In the genomic region with DNA sequence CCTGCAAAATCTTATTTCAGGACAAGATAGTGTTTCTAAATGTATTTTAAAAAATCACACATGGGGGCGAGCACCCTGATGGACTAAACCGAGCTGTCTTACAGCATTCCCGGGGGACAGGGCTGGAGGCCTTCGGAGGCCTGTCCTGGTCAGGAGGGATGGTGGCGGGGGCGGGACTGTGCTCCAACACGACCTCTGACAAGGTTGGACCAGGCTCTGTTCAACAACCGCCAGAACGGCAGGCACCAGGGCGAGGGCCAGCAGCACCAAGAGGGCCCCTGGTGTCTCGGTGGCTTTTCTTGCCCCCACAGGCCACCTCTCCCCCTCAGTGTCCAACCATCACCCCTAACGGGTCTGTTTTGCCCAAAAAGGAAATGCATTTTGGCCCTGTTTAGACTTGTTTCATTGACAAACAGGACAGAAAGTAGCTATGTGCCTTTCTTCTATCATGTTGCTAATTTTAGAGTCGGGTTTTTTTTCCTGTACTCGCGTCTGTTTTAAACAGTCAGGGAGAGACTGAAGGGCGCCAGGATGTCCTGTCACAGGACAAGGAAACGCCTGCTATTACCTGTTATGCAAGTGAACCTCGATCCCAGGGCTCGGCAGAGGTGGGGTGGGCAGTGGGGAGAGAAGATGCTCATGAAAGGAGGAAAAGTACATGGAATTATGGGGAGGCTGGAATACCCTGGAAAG, we compare ENCODE assay signal across 11 cellular contexts. TPM values are rescaled to one million over a fixed set of nuclear protein-coding genes. Genes with fewer than 3 reads are reported as not detected.
DNase-seq lines count a peak whose midpoint lies in the region; ATAC-seq, FAIRE-seq and TF ChIP-seq lines count a peak whose summit lies in the region.
"Had no signal": no experiment of that assay in that cellular context is flagged by ENCODE, and none has a peak within 500 bp of the region (broad histone marks: within the 10 kb centered on the region; RNA-seq: fewer than 3 reads in every experiment).

No MANE protein-coding gene starts in this region.

- 17% methylated on average over 19 of the region's 19 CpGs for WGBS in right cardiac atrium

- TF ChIP-seq POLR2A in GM12891 (IDR thresholded peaks at IDR 0.05; ENCODE audit: low read depth, low read length), result no peak

- no peak overlapping the region for H3K4me2 ChIP-seq in OCI-LY7 (ENCODE audit: low read length)

- no TSS peak for BruUV-seq in OCI-LY7 (replicated peaks; lab: Mats Ljungman, UMichigan)

- H3K36me3 ChIP-seq in skeletal muscle tissue (ENCODE audit: control insufficient read depth in 3 of 3, insufficient read depth in 3 of 3, low read length in 3 of 3) (peaks cover 11 to 20% (median 14%) of the 10 kb centered on the region in 3 donors), brain microvascular endothelial cell (replicated peaks) (peaks cover 17% of the 10 kb centered on the region), OCI-LY7 (ENCODE audit: insufficient read depth, low read length) (no peaks in the 10 kb centered on the region)

- ATAC-seq in right cardiac atrium (peak; percentile 54 to 66), GM21526 (IDR thresholded peaks at IDR 0.05; ENCODE audit: low FRiP score, unreplicated experiment) (no peak)

- H3K27me3 ChIP-seq in right cardiac atrium (ENCODE audit: control insufficient read depth, insufficient read depth) (no peaks in the 10 kb centered on the region), skeletal muscle tissue (ENCODE audit: control insufficient read depth in 3 of 3, insufficient read depth in 3 of 3, low read length in 3 of 3) (no peaks in the 10 kb centered on the region), brain microvascular endothelial cell (replicated peaks) (no peaks in the 10 kb centered on the region)
- H3K27me3 ChIP-seq: MG63 had no signal

- peaks cover 19% of the 10 kb centered on the region for H3K4me1 ChIP-seq in right cardiac atrium (ENCODE audit: control insufficient read depth, insufficient read depth, low read length)
- peaks cover 55 to 79% (median 77%) of the 10 kb centered on the region in 3 donors for H3K4me1 ChIP-seq in skeletal muscle tissue (ENCODE audit: control insufficient read depth in 3 of 3, insufficient read depth in 3 of 3, low read length in 3 of 3)
- H3K4me1 ChIP-seq in OCI-LY7 (ENCODE audit: insufficient read depth, low read length, poor library complexity, severe bottlenecking), result no peaks in the 10 kb centered on the region

- H3K79me2 ChIP-seq in OCI-LY7 (ENCODE audit: insufficient read depth, low read depth, low read length), result no peaks in the 10 kb centered on the region

- intact Hi-C loops in right cardiac atrium (cut with DNase I) (loop anchor here in 1 of 4 donors (5.0 kb wide), 1 partner anchor 67 kb away; a partner anchor contains a TSS), OCI-LY7 (cut with micrococcal nuclease; ENCODE audit: unreplicated experiment) (no loop called here)

- CTCF ChIA-PET in OCI-LY7 (lab: Charles Lee; ENCODE audit: unreplicated experiment), result no interaction called here

- TF ChIP-seq CTCF in brain microvascular endothelial cell (IDR thresholded peaks at IDR 0.05; ENCODE audit: low read depth, low read length, missing control alignments), result no peak
- no peak for TF ChIP-seq CTCF in OCI-LY7 (conservative IDR thresholded peaks at IDR 0.05; ENCODE audit: low read length)

- peak overlapping the region; percentile 83 for H3K4me3 Mint-ChIP-seq in activated naive CD8-positive, alpha-beta T cell treated with anti-CD3 and anti-CD28 coated beads for 36 hours

- H3K4me3 ChIP-seq in right cardiac atrium (ENCODE audit: low read length), result no peak overlapping the region
- peak overlapping the region; percentile 35 to 67 (median 52) for H3K4me3 ChIP-seq in skeletal muscle tissue (ENCODE audit: low read length in 3 of 3)
- no peak overlapping the region for H3K4me3 ChIP-seq in brain microvascular endothelial cell (ENCODE audit: low read depth, low read length)
- no peak overlapping the region for H3K4me3 ChIP-seq in OCI-LY7 (ENCODE audit: low read depth, low read length, poor library complexity, severe bottlenecking)
- H3K4me3 ChIP-seq: MG63 had no signal

- in situ Hi-C loops in brain microvascular endothelial cell (cut with HindIII; ENCODE audit: low pct_ligation_motif_present, low sequenced_read_pairs), result no loop called here

- DNase-seq in GM12891 (ENCODE audit: insufficient read length, low spot score), result no peak
- DNase-seq in activated naive CD8-positive, alpha-beta T cell treated with anti-CD3 and anti-CD28 coated beads for 36 hours, result no peak
- DNase-seq in right cardiac atrium, result peak; percentile 72 to 89 (median 89)
- no peak for DNase-seq in HT-29 (ENCODE audit: low spot score)
- no peak for DNase-seq in brain microvascular endothelial cell
- DNase-seq in OCI-LY7 (ENCODE audit: low spot score), result no peak
- DNase-seq: MG63; stimulated activated naive CD4-positive, alpha-beta T cell had no signal

- POLR2A ChIA-PET in OCI-LY7 (lab: Charles Lee), result interaction anchor here (1.0 kb wide), 1 partner anchor 123 kb away, joined by 3 read pairs; no protein-coding TSS in a partner anchor

- no peaks in the 10 kb centered on the region for H3K27me3 Mint-ChIP-seq in activated naive CD8-positive, alpha-beta T cell treated with anti-CD3 and anti-CD28 coated beads for 36 hours

- H3K36me3 Mint-ChIP-seq in activated naive CD8-positive, alpha-beta T cell treated with anti-CD3 and anti-CD28 coated beads for 36 hours, result peaks cover 13% of the 10 kb centered on the region

- peak overlapping the region; percentile 100 for H3K27ac Mint-ChIP-seq in activated naive CD8-positive, alpha-beta T cell treated with anti-CD3 and anti-CD28 coated beads for 36 hours

- H3K9ac ChIP-seq in skeletal muscle tissue (ENCODE audit: low read depth in 1 of 3, low read length in 3 of 3), result peak overlapping the region; percentile 23 to 82 (median 25)

- H3K9me3 ChIP-seq in right cardiac atrium (ENCODE audit: control insufficient read depth, low read length), result no peaks in the 10 kb centered on the region
- no peaks in the 10 kb centered on the region for H3K9me3 ChIP-seq in skeletal muscle tissue (ENCODE audit: control insufficient read depth in 3 of 3, low read length in 3 of 3)
- no peaks in the 10 kb centered on the region for H3K9me3 ChIP-seq in OCI-LY7 (ENCODE audit: low read length)
- H3K9me3 ChIP-seq: MG63 had no signal

- no peak overlapping the region for H2AFZ ChIP-seq in OCI-LY7 (ENCODE audit: low read length)

- H3K27ac ChIP-seq in right cardiac atrium (ENCODE audit: low read length) (peak overlapping the region; percentile 98), skeletal muscle tissue (ENCODE audit: low read depth, low read length) (peak overlapping the region; percentile 80), brain microvascular endothelial cell (no peak overlapping the region), OCI-LY7 (ENCODE audit: low read depth, low read length, poor library complexity, severe bottlenecking) (no peak overlapping the region)

- no peaks in the 10 kb centered on the region for H3K9me3 Mint-ChIP-seq in activated naive CD8-positive, alpha-beta T cell treated with anti-CD3 and anti-CD28 coated beads for 36 hours

- peaks cover 58% of the 10 kb centered on the region for H3K4me1 Mint-ChIP-seq in activated naive CD8-positive, alpha-beta T cell treated with anti-CD3 and anti-CD28 coated beads for 36 hours

- no peaks in the 10 kb centered on the region for H4K20me1 ChIP-seq in OCI-LY7 (ENCODE audit: insufficient read depth, low read length)

- FAIRE-seq in GM12891 (lab: Jason Lieb, UNC), result peak; percentile 51

- no peaks in the 10 kb centered on the region for H3K9me2 ChIP-seq in OCI-LY7 (ENCODE audit: insufficient read depth, low read length)

TF ChIP-seq in GM12891, 5 proteins besides CTCF, POLR2A, EP300 and RAD21:
- TF ChIP-seq PAX5 (IDR thresholded peaks at IDR 0.05; ENCODE audit: insufficient read depth, low read length, severe bottlenecking) (no peak), SPI1 (IDR thresholded peaks at IDR 0.05; ENCODE audit: low read depth, low read length) (no peak), TAF1 (IDR thresholded peaks at IDR 0.05; ENCODE audit: low read depth, low read length) (no peak), POLR2AphosphoS5 (IDR thresholded peaks at IDR 0.05; ENCODE audit: low read depth, low read length) (no peak), POU2F2 (IDR thresholded peaks at IDR 0.05; ENCODE audit: low read depth, low read length) (no peak)

RNA-seq across cellular contexts. Expression of a gene that starts 11.7 kb away (rescaled TPM):
- 0.60 TPM for polyA plus RNA-seq in GM12891 (2012; ENCODE audit: low read depth, missing spikeins)
- total RNA-seq in activated naive CD8-positive, alpha-beta T cell treated with anti-CD3 and anti-CD28 coated beads for 36 hours, result 10 to 100 TPM; 21.2 to 23.7 TPM
- 10 to 100 TPM; 19.0 to 22.1 (median 20.9) TPM for total RNA-seq in right cardiac atrium
- 32.2 TPM for polyA plus RNA-seq in right cardiac atrium
- total RNA-seq in skeletal muscle tissue, result 8.9 TPM
- total RNA-seq in HT-29 (2014; rRNA removed; shearing (Covaris generic)), result 0.61 and 0.78 TPM in 2 replicates
- not detected in 2 replicates for total RNA-seq in OCI-LY7 (2014; rRNA removed; shearing (Covaris generic))
- total RNA-seq in OCI-LY7 (2022), result not detected in 2 replicates
- total RNA-seq: RPMI7951 had no signal

RNA-seq across cellular contexts. Expression of a gene that starts 52.0 kb away (rescaled TPM):
- 22.3 TPM for polyA plus RNA-seq in GM12891 (2012; ENCODE audit: low read depth, missing spikeins)
- total RNA-seq in activated naive CD8-positive, alpha-beta T cell treated with anti-CD3 and anti-CD28 coated beads for 36 hours, result 10 to 100 TPM; 82.5 to 82.9 TPM
- total RNA-seq in right cardiac atrium, result 10 to 100 TPM; 21.2 to 29.2 (median 23.2) TPM
- 24.6 TPM for polyA plus RNA-seq in right cardiac atrium
- 11.0 TPM for total RNA-seq in skeletal muscle tissue
- 72.4 and 77.3 TPM in 2 replicates for total RNA-seq in HT-29 (2014; rRNA removed; shearing (Covaris generic))
- total RNA-seq in OCI-LY7 (2014; rRNA removed; shearing (Covaris generic)), result 43.5 and 58.2 TPM in 2 replicates
- 63.7 and 70.1 TPM in 2 replicates for total RNA-seq in OCI-LY7 (2022)

RNA-seq across cellular contexts. Expression of a gene that starts 56.4 kb away (rescaled TPM):
- polyA plus RNA-seq in GM12891 (2012; ENCODE audit: low read depth, missing spikeins), result not detected
- not detected for total RNA-seq in activated naive CD8-positive, alpha-beta T cell treated with anti-CD3 and anti-CD28 coated beads for 36 hours
- total RNA-seq in right cardiac atrium, result under 1 TPM in 2 of 4 donors, not detected in 2; 0.18 to 0.28 TPM
- polyA plus RNA-seq in right cardiac atrium, result 0.09 TPM
- total RNA-seq in skeletal muscle tissue, result 1.0 TPM
- 0.15 TPM in 1 of 2 replicates, not detected in the other for total RNA-seq in HT-29 (2014; rRNA removed; shearing (Covaris generic))
- total RNA-seq in OCI-LY7 (2014; rRNA removed; shearing (Covaris generic)), result not detected in 2 replicates
- not detected in 2 replicates for total RNA-seq in OCI-LY7 (2022)
- total RNA-seq: RPMI7951 had no signal

Comparison
In these comparisons a context has a peak if more than half of its experiments do, and no peak if none do; other contexts are left out.
1. DNase-seq: peak in right cardiac atrium (3 of 3); none in GM12891 (single experiment), activated naive CD8-positive, alpha-beta T cell treated with anti-CD3 and anti-CD28 coated beads for 36 hours (single experiment), HT-29 (single experiment), brain microvascular endothelial cell (single experiment) and OCI-LY7 (single experiment).
2. H3K27ac ChIP-seq: peak in right cardiac atrium (single experiment) and skeletal muscle tissue (single experiment); none in brain microvascular endothelial cell (single experiment) and OCI-LY7 (single experiment).
3. H3K4me3 ChIP-seq: peak in skeletal muscle tissue (3 of 3); none in right cardiac atrium (single experiment), brain microvascular endothelial cell (single experiment) and OCI-LY7 (single experiment).